ENCODE assay signal across 18 cellular contexts in the genomic region with DNA sequence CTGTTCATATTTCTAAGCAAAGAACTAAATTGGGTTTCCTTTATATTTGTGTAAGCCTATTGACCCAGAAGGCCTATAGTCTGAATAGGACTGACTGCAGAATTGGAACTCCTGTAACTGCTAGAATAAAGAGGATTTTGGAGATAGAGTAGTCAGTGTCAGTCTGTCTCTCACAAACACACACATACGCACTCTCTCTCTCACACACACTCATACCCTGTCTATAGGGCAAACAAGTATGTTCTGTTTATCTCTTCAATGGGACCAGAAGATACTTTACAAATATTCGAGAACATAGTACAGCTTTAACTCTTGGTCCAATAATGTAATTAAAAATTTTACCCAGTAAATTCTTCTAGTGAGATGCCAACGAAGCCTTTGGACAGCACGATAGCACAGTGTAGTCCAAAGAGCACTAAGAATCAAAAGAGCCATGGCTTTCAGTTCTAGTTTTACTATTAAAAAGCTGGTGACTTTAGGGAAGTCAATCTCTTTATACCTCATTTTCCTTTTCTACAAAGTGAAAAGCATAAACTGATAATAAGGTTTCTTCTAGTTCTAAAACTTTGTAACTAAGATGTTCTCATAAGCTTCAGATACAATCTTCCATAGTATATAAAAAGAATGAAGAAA. TPM values are rescaled to one million over a fixed set of nuclear protein-coding genes. Genes with fewer than 3 reads are reported as not detected.
DNase-seq lines count a peak whose midpoint lies in the region; ATAC-seq, FAIRE-seq and TF ChIP-seq lines count a peak whose summit lies in the region.
"Had no signal": no experiment of that assay in that cellular context is flagged by ENCODE, and none has a peak within 500 bp of the region (broad histone marks: within the 10 kb centered on the region; RNA-seq: fewer than 3 reads in every experiment).

No MANE protein-coding gene starts in this region.

- H3K9ac ChIP-seq in GM12878 (ENCODE audit: control insufficient read depth, insufficient read depth, low read length) (no peak overlapping the region), SK-N-SH (no peak overlapping the region)

- in situ Hi-C loops in GM12878 (cut with MboI), result no loop called here

- H3K36me3 ChIP-seq in GM12878 (ENCODE audit: control insufficient read depth in 2 of 2, insufficient read depth in 2 of 2, low read length in 1 of 2) (peaks cover 0 to 4% of the 10 kb centered on the region in 2 experiments; a peak in 1 of 4 replicates), SK-N-SH (replicated peaks in 1 of 2; ENCODE audit: control insufficient read depth in 1 of 2, insufficient read depth in 2 of 2, low read length in 1 of 2) (no peaks in the 10 kb centered on the region)
- H3K36me3 ChIP-seq: lower lobe of right lung, spleen, thyroid gland had no signal

- H3K4me3 ChIP-seq in A549 (no peak overlapping the region), GM12878 (no peak overlapping the region), SK-N-SH (ENCODE audit: low read depth in 2 of 2, low read length in 1 of 2) (no peak overlapping the region)
- H3K4me3 ChIP-seq: lower lobe of right lung, spleen, thyroid gland had no signal

- SMC1A ChIA-PET in GM12878 (lab: Charles Lee; ENCODE audit: uncharacterized antibody, unreplicated experiment), result interaction anchor here (0.6 to 2.5 kb wide), 10 partner anchors 10 to 380 kb away, joined by 3 to 8 read pairs (median 4); partner anchors contain the start of genes ABHD17B and C9orf85

- TF ChIP-seq RAD21 in A549 (conservative IDR thresholded peaks at IDR 0.05 in 1 of 2, IDR thresholded peaks at IDR 0.05 in 1 of 2) (no peak), GM12878 (IDR thresholded peaks at IDR 0.05; ENCODE audit: insufficient read depth, low read depth, low read length) (no peak), SK-N-SH (IDR thresholded peaks at IDR 0.05; ENCODE audit: low read length) (no peak)

- TF ChIP-seq CTCF in A549 (IDR thresholded peaks at IDR 0.05) (no peak), GM12878 (IDR thresholded peaks at IDR 0.05 in 2 of 3, conservative IDR thresholded peaks at IDR 0.05 in 1 of 3; ENCODE audit: control insufficient read depth in 2 of 3, extremely low read depth in 1 of 3, insufficient read depth in 1 of 3, low read depth in 3 of 3, low read length in 3 of 3) (no peak), SK-N-SH (IDR thresholded peaks at IDR 0.05) (no peak)

- H3K79me2 ChIP-seq in GM12878 (ENCODE audit: control insufficient read depth, insufficient read depth, low read length), result peaks cover 62% of the 10 kb centered on the region
- peaks cover 58% of the 10 kb centered on the region for H3K79me2 ChIP-seq in SK-N-SH (ENCODE audit: insufficient read depth)

- RAD21 ChIA-PET in GM12878 (lab: Charles Lee; ENCODE audit: unreplicated experiment), result interaction anchor here (0.7 to 0.9 kb wide), 3 partner anchors 19 to 33 kb away, joined by 3 to 5 read pairs (median 3); partner anchors contain the start of genes ABHD17B and C9orf85

- FAIRE-seq in A549 (lab: Jason Lieb, UNC), result peak; percentile 51
- FAIRE-seq in GM12878 (lab: Jason Lieb, UNC), result peak; percentile 41
- FAIRE-seq in urothelium cell line (lab: Jason Lieb, UNC), result no peak
- FAIRE-seq: A204.1, endometrium had no signal

- H3K4me1 ChIP-seq in A549 (no peaks in the 10 kb centered on the region), GM12878 (ENCODE audit: control insufficient read depth, insufficient read depth, low read length) (peaks cover 15% of the 10 kb centered on the region), SK-N-SH (ENCODE audit: control insufficient read depth in 1 of 2, insufficient read depth in 2 of 2, low read depth in 1 of 2, low read length in 1 of 2) (no peaks in the 10 kb centered on the region)
- H3K4me1 ChIP-seq: thyroid gland had no signal

- TF ChIP-seq POLR2A in A549 (IDR thresholded peaks at IDR 0.05; ENCODE audit: low read length) (no peak), GM12878 (IDR thresholded peaks at IDR 0.05; ENCODE audit: low read depth, low read length) (no peak)

- H4K20me1 ChIP-seq in GM12878 (ENCODE audit: control insufficient read depth, insufficient read depth) (no peaks in the 10 kb centered on the region), SK-N-SH (ENCODE audit: insufficient read depth) (peaks cover 17% of the 10 kb centered on the region)

- no peak for TF ChIP-seq EP300 in A549 (IDR thresholded peaks at IDR 0.05)
- TF ChIP-seq EP300 in GM12878 (IDR thresholded peaks at IDR 0.05; ENCODE audit: borderline replicate concordance in 1 of 2, control insufficient read depth in 1 of 2, low read depth in 2 of 2, low read length in 2 of 2), result no peak
- TF ChIP-seq EP300 in SK-N-SH (IDR thresholded peaks at IDR 0.05; ENCODE audit: borderline replicate concordance in 1 of 2, low read depth in 1 of 2, low read length in 1 of 2), result no peak

- intact Hi-C loops in GM12878 (cut with micrococcal nuclease; ENCODE audit: unreplicated experiment), result no loop called here

- H3K9me2 ChIP-seq in SK-N-SH, result no peaks in the 10 kb centered on the region

- H3K27me3 ChIP-seq in GM12878 (replicated peaks in 1 of 2; ENCODE audit: control insufficient read depth in 2 of 2, insufficient read depth in 2 of 2, low read length in 1 of 2), result no peaks in the 10 kb centered on the region
- no peaks in the 10 kb centered on the region for H3K27me3 ChIP-seq in SK-N-SH (ENCODE audit: insufficient read depth)
- H3K27me3 ChIP-seq: spleen, thyroid gland had no signal

- no peak overlapping the region for H3K4me2 ChIP-seq in A549
- H3K4me2 ChIP-seq in GM12878 (ENCODE audit: control insufficient read depth, insufficient read depth), result no peak overlapping the region
- H3K4me2 ChIP-seq in SK-N-SH, result no peak overlapping the region

- DNase-seq in A549 (ENCODE audit: low read depth in 1 of 2, low spot score in 1 of 2) (no peak), GM12878 (ENCODE audit: low read depth, low spot score) (no peak), urothelium cell line (ENCODE audit: low spot score) (no peak), DMS114 treated with DMSO at 0.1 percent for 48 hours (lab: John Stamatoyannopoulos, UW; ENCODE audit: unreplicated experiment) (no peak), SK-N-SH (no peak)
- DNase-seq in stimulated activated CD4-positive, alpha-beta T cell treated with anti-CD3 and anti-CD28 coated beads, Interleukin-1b, Interleukin-23, amount 100 ng/mL, for 48 hours, result no peak
- DNase-seq: activated CD8-positive, alpha-beta memory T cell treated with anti-CD3 and anti-CD28 coated beads for 24 hours; activated T-cell treated with anti-CD3 and anti-CD28 coated beads, Interleukin-2, amount 50 U/mL, for 72 hours; CD4-positive, CD25-positive, alpha-beta regulatory T cell; lower lobe of right lung; NCI-H524 treated with DMSO at 0.1 percent for 48 hours; SIG-M5; spleen; thyroid gland had no signal

- H3K9me3 ChIP-seq in A549 (no peaks in the 10 kb centered on the region), GM12878 (replicated peaks; ENCODE audit: control insufficient read depth, insufficient read depth, low read length) (no peaks in the 10 kb centered on the region; the same call in 1 of the 3 replicates), SK-N-SH (no peaks in the 10 kb centered on the region)
- H3K9me3 ChIP-seq: lower lobe of right lung, spleen, thyroid gland had no signal

- ATAC-seq in A549 (no peak), GM18909 (IDR thresholded peaks at IDR 0.05; ENCODE audit: poor library complexity, unreplicated experiment) (peak; percentile 39), HG03108 (IDR thresholded peaks at IDR 0.05; ENCODE audit: unreplicated experiment) (peak; percentile 37), GM12878 (peak; percentile 45; the same call in 2 of the 3 replicates)
- ATAC-seq: activated T-cell treated with anti-CD3 and anti-CD28 coated beads, Interleukin-2, amount 50 U/mL, for 72 hours; lower lobe of right lung had no signal

- CTCF ChIA-PET in A549 (lab: Yijun Ruan, JAX), result interaction anchor here (1.0 to 1.8 kb wide), 2 partner anchors 11 to 15 kb away, joined by 3 to 4 read pairs; no protein-coding TSS in a partner anchor
- CTCF ChIA-PET in GM12878 (lab: Yijun Ruan, JAX), result interaction anchor here (0.8 to 2.4 kb wide), 6 partner anchors 11 to 135 kb away, joined by 3 to 9 read pairs (median 4); no protein-coding TSS in a partner anchor
- CTCF ChIA-PET in SK-N-SH (lab: Yijun Ruan, JAX), result interaction anchor here (1.6 to 1.7 kb wide), 2 partner anchors 20 to 73 kb away, joined by 4 to 5 read pairs; partner anchors contain the start of genes ABHD17B and C9orf85

- WGBS in A549 (ENCODE audit: missing lambda C conversion rate), result 92% methylated on average over 4 of the region's 4 CpGs
- WGBS in GM12878 (ENCODE audit: insufficient coverage, insufficient replicate concordance, low lambda C conversion rate, missing lambda C conversion rate), result 78% methylated on average over 4 of the region's 4 CpGs
- 92% methylated on average over 4 of the region's 4 CpGs for WGBS in SK-N-SH (ENCODE audit: low lambda C conversion rate)

- H3F3A ChIP-seq in SK-N-SH (replicated peaks; ENCODE audit: insufficient read depth), result no peaks in the 10 kb centered on the region

- H3K27ac ChIP-seq in A549 (no peak overlapping the region), GM12878 (ENCODE audit: control insufficient read depth, insufficient read depth) (no peak overlapping the region; the same call in 1 of the 2 replicates), SK-N-SH (ENCODE audit: low read depth in 2 of 2, low read length in 1 of 2) (no peak overlapping the region)
- H3K27ac ChIP-seq: lower lobe of right lung, spleen, thyroid gland had no signal

- no TSS peak for BruUV-seq in GM12878 (replicated peaks; lab: Mats Ljungman, UMichigan)

- POLR2A ChIA-PET in A549 (lab: Yijun Ruan, JAX) (interaction anchor here (0.7 to 0.9 kb wide), 2 partner anchors 20 to 163 kb away, joined by 3 read pairs; partner anchors contain the start of genes ABHD17B and C9orf85), GM12878 (lab: Charles Lee) (interaction anchor here (0.6 to 1.2 kb wide), 5 partner anchors 12 to 72 kb away, joined by 3 to 10 read pairs (median 4); partner anchors contain the start of genes ABHD17B and C9orf85), SK-N-SH (lab: Yijun Ruan, JAX) (interaction anchor here (1.2 kb wide), 1 partner anchor 19 kb away, joined by 4 read pairs; the partner anchor contains the start of genes ABHD17B and C9orf85)

- H2AFZ ChIP-seq in GM12878 (ENCODE audit: control insufficient read depth, low read depth, low read length), result no peak overlapping the region
- H2AFZ ChIP-seq in SK-N-SH (ENCODE audit: low read depth), result no peak overlapping the region

RNA-seq across cellular contexts. Expression of gene ABHD17B, which starts 19.3 kb away (rescaled TPM):
- polyA plus RNA-seq in A549 (2011; rRNA removed) (24.7 and 25.3 TPM in 2 replicates), A549 (2017; fragmentation: RNase III; extraction: RNeasy Plus Mini Kit Qiagen cat#74134 plus additional on column Dnase treatment) (14.6 to 16.6 TPM (median 14.9 TPM) in 3 replicates), GM12878 (2011; rRNA removed) (16.5 and 18.4 TPM in 2 replicates), GM12878 (2014; fragmentation: Illumina TruSeq; extraction: Trizol) (12.3 and 14.7 TPM in 2 replicates), GM12878 (2014; fragmentation: Nextera tagmentation; extraction: Ambion mirVana) (1 to 10 TPM; 3.5 to 6.9 TPM), GM12878 (2014; rRNA removed) (13.5 and 17.6 TPM in 2 replicates), GM12878 (2016; fragmentation: Nextera tagmentation; extraction: Ambion mirVana) (10 to 100 TPM; 20.0 to 21.4 TPM), SK-N-SH (2012; rRNA removed) (7.3 and 9.8 TPM in 2 replicates)
- polyA plus RNA-seq in A549 (2012; cell fraction: cytosol; rRNA removed), result 8.0 and 10.3 TPM in 2 replicates
- polyA plus RNA-seq in A549 (2012; cell fraction: nucleus; rRNA removed), result 6.3 and 8.2 TPM in 2 replicates
- polyA minus RNA-seq in A549 (2011; rRNA and poly(A)+ RNA removed), result 16.2 and 16.3 TPM in 2 replicates
- 12.8 and 13.9 TPM in 2 replicates for total RNA-seq in GM12878 (2013; cell fraction: nucleolus; rRNA removed)
- total RNA-seq in GM12878 (2014; rRNA removed) (16.6 and 19.1 TPM in 2 replicates), GM12878 (2014; rRNA removed; fragmentation: Illumina TruSeq; extraction: Trizol) (15.7 and 16.0 TPM in 2 replicates), GM12878 (2021) (16.8 and 17.4 TPM in 2 replicates)
- 4.4 TPM for polyA plus RNA-seq in GM12878 (2011; ENCODE audit: low read depth)
- polyA plus RNA-seq in GM12878 (2011; cell fraction: cytosol; rRNA removed), result 10.3 and 11.2 TPM in 2 replicates
- 5.7 and 7.6 TPM in 2 replicates for polyA plus RNA-seq in GM12878 (2011; cell fraction: nucleus; rRNA removed)
- polyA plus RNA-seq in GM12878 (2012), result 6.0 and 9.8 TPM in 2 replicates
- polyA minus RNA-seq in GM12878 (2011; rRNA and poly(A)+ RNA removed), result 21.9 and 39.4 TPM in 2 replicates
- 9.6 and 10.4 TPM in 2 replicates for polyA minus RNA-seq in GM12878 (2011; cell fraction: cytosol; rRNA and poly(A)+ RNA removed)
- 6.4 and 8.9 TPM in 2 replicates for polyA minus RNA-seq in GM12878 (2011; cell fraction: nucleus; rRNA and poly(A)+ RNA removed)
- polyA plus RNA-seq in SK-N-SH (2012; cell fraction: cytosol; rRNA removed), result 9.5 and 10.2 TPM in 2 replicates
- 6.3 and 7.9 TPM in 2 replicates for polyA plus RNA-seq in SK-N-SH (2012; cell fraction: nucleus; rRNA removed)

RNA-seq across cellular contexts. Expression of gene C9orf85, which starts 19.8 kb away (rescaled TPM):
- polyA plus RNA-seq in A549 (2011; rRNA removed) (15.1 and 24.6 TPM in 2 replicates), A549 (2017; fragmentation: RNase III; extraction: RNeasy Plus Mini Kit Qiagen cat#74134 plus additional on column Dnase treatment) (15.9 to 19.0 TPM (median 16.9 TPM) in 3 replicates), GM12878 (2011; rRNA removed) (15.2 and 19.4 TPM in 2 replicates), GM12878 (2014; fragmentation: Illumina TruSeq; extraction: Trizol) (22.6 and 30.2 TPM in 2 replicates), GM12878 (2014; fragmentation: Nextera tagmentation; extraction: Ambion mirVana) (10 to 100 TPM; 16.6 to 16.7 TPM), GM12878 (2014; rRNA removed) (14.7 and 16.3 TPM in 2 replicates), GM12878 (2016; fragmentation: Nextera tagmentation; extraction: Ambion mirVana) (10 to 100 TPM; 16.2 to 16.6 TPM), SK-N-SH (2012; rRNA removed) (11.1 and 14.4 TPM in 2 replicates)
- 7.6 and 7.8 TPM in 2 replicates for polyA plus RNA-seq in A549 (2012; cell fraction: cytosol; rRNA removed)
- polyA plus RNA-seq in A549 (2012; cell fraction: nucleus; rRNA removed), result 2.4 and 3.0 TPM in 2 replicates
- polyA minus RNA-seq in A549 (2011; rRNA and poly(A)+ RNA removed), result 5.1 and 5.4 TPM in 2 replicates
- total RNA-seq in GM12878 (2013; cell fraction: nucleolus; rRNA removed), result 12.3 and 13.7 TPM in 2 replicates
- total RNA-seq in GM12878 (2014; rRNA removed) (11.7 and 13.4 TPM in 2 replicates), GM12878 (2014; rRNA removed; fragmentation: Illumina TruSeq; extraction: Trizol) (22.0 and 22.5 TPM in 2 replicates), GM12878 (2021) (9.0 and 9.1 TPM in 2 replicates)
- polyA plus RNA-seq in GM12878 (2011; ENCODE audit: low read depth), result 7.8 TPM
- 9.1 and 9.5 TPM in 2 replicates for polyA plus RNA-seq in GM12878 (2011; cell fraction: cytosol; rRNA removed)
- 5.0 and 5.6 TPM in 2 replicates for polyA plus RNA-seq in GM12878 (2011; cell fraction: nucleus; rRNA removed)
- polyA plus RNA-seq in GM12878 (2012), result 9.8 and 11.8 TPM in 2 replicates
- polyA minus RNA-seq in GM12878 (2011; rRNA and poly(A)+ RNA removed), result 5.6 and 5.9 TPM in 2 replicates
- polyA minus RNA-seq in GM12878 (2011; cell fraction: cytosol; rRNA and poly(A)+ RNA removed), result 4.4 and 6.0 TPM in 2 replicates
- polyA minus RNA-seq in GM12878 (2011; cell fraction: nucleus; rRNA and poly(A)+ RNA removed), result 6.5 and 12.8 TPM in 2 replicates
- polyA plus RNA-seq in SK-N-SH (2012; cell fraction: cytosol; rRNA removed), result 18.0 and 25.2 TPM in 2 replicates
- polyA plus RNA-seq in SK-N-SH (2012; cell fraction: nucleus; rRNA removed), result 4.9 and 8.3 TPM in 2 replicates

Comparison
In these comparisons a context has a peak if more than half of its experiments do, and no peak if none do; other contexts are left out.
1. ATAC-seq: peak in GM18909 (single experiment), HG03108 (single experiment) and GM12878 (single experiment); none in A549 (0 of 2).